In genomic region chr4:55078987-55079386, GRCh38 we compare ENCODE assay signal across 1 cellular context.
TF ChIP-seq lines count a peak whose summit lies in the region.

No MANE protein-coding gene starts in this region.

TF ChIP-seq in WTC11, 78 proteins besides CTCF, POLR2A, EP300 and RAD21 (continued from another document):
- TF ChIP-seq ATF3 (CRISPR knock-in tag; conservative IDR thresholded peaks at IDR 0.05) = no peak
- TF ChIP-seq ZMAT4 (CRISPR knock-in tag; IDR thresholded peaks at IDR 0.05) = no peak
